ENCODE assay signal across 1 cellular context in the genomic region with DNA sequence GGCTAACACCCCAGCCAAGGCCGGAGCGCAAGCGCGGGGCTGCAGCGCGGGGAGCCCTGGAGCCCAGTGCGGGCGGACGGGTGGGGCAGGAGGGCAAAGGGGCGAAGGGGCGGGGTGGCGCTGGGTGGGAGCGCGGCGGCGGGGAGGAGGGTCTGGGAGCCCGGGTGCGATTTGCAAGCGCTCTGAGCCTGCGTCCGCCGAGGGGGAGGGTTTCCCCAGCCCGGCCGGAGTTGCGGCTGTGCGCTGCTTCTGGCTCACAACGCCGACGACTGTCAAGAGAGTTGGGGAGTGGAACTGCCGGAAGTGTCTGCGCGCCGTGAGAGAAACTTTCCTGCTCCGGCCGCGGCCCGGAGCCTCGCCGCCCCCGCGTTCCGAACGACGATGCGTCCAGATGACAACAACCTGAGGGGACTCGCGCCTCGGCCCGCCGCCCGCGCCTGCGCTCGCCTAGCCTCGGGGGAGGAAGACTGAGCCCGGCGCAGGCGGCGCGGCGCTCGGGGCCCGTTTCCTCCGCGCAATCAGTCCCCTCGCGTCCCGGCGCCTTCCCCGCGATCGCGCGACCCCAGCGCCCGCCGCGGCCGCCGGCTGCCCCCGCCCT.
TF ChIP-seq lines count a peak whose summit lies in the region.

A gene with protein sequence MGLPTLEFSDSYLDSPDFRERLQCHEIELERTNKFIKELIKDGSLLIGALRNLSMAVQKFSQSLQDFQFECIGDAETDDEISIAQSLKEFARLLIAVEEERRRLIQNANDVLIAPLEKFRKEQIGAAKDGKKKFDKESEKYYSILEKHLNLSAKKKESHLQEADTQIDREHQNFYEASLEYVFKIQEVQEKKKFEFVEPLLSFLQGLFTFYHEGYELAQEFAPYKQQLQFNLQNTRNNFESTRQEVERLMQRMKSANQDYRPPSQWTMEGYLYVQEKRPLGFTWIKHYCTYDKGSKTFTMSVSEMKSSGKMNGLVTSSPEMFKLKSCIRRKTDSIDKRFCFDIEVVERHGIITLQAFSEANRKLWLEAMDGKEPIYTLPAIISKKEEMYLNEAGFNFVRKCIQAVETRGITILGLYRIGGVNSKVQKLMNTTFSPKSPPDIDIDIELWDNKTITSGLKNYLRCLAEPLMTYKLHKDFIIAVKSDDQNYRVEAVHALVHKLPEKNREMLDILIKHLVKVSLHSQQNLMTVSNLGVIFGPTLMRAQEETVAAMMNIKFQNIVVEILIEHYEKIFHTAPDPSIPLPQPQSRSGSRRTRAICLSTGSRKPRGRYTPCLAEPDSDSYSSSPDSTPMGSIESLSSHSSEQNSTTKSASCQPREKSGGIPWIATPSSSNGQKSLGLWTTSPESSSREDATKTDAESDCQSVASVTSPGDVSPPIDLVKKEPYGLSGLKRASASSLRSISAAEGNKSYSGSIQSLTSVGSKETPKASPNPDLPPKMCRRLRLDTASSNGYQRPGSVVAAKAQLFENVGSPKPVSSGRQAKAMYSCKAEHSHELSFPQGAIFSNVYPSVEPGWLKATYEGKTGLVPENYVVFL (plus strand): TSS at position 257 of the 598 bp plus-strand sequence. CDS start 391 bp downstream, outside the sequence.

TF ChIP-seq in H1, 55 proteins besides CTCF, POLR2A, EP300 and RAD21 (continued from another document):
- TF ChIP-seq BCL11A (IDR thresholded peaks at IDR 0.05; ENCODE audit: low read depth in 2 of 2, low read length in 2 of 2) = no peak
- TF ChIP-seq FOSL1 (IDR thresholded peaks at IDR 0.05; ENCODE audit: insufficient read depth, low read depth, low read length) = no peak
